Comparison of ENCODE assay signal across 9 cellular contexts in genomic region chr13:51801631-51802099, GRCh38. TPM values are rescaled to one million over a fixed set of nuclear protein-coding genes. Genes with fewer than 3 reads are reported as not detected.
DNase-seq lines count a peak whose midpoint lies in the region; ATAC-seq and TF ChIP-seq lines count a peak whose summit lies in the region.
"Had no signal": no experiment of that assay in that cellular context is flagged by ENCODE, and none has a peak within 500 bp of the region (broad histone marks: within the 10 kb centered on the region; RNA-seq: fewer than 3 reads in every experiment).

No MANE protein-coding gene starts in this region.

- TF ChIP-seq POLR2A in right lobe of liver (IDR thresholded peaks at IDR 0.05), result no peak

- no peaks in the 10 kb centered on the region for H3K9me3 Mint-ChIP-seq in activated T-cell treated with anti-CD3 and anti-CD28 coated beads, Interleukin-2, amount 50 U/mL, for 4 hours
- no peaks in the 10 kb centered on the region for H3K9me3 Mint-ChIP-seq in brain

- intact Hi-C loops in right lobe of liver (cut with DNase I), result no loop called here

- H3K27me3 Mint-ChIP-seq in activated T-cell treated with anti-CD3 and anti-CD28 coated beads, Interleukin-2, amount 50 U/mL, for 4 hours (ENCODE audit: low read depth), result no peaks in the 10 kb centered on the region
- H3K27me3 Mint-ChIP-seq in brain, result peaks cover 5% of the 10 kb centered on the region

- TF ChIP-seq CTCF in brain (conservative IDR thresholded peaks at IDR 0.05) (no peak), right lobe of liver (IDR thresholded peaks at IDR 0.05) (peak in 1 of 4 donors; percentile 27)

- H3K4me1 Mint-ChIP-seq in activated T-cell treated with anti-CD3 and anti-CD28 coated beads, Interleukin-2, amount 50 U/mL, for 4 hours (ENCODE audit: low read depth), result peaks cover 56% of the 10 kb centered on the region
- peaks cover 82% of the 10 kb centered on the region for H3K4me1 Mint-ChIP-seq in brain

- peak overlapping the region in 2 of 3 donors; percentile 18 to 60 for H3K27ac ChIP-seq in right lobe of liver

- 35% methylated on average over 5 of the region's 7 CpGs for WGBS in right lobe of liver (ENCODE audit: insufficient coverage, low coverage, low lambda C conversion rate, missing lambda C conversion rate)

- H3K27me3 ChIP-seq in right lobe of liver, result no peaks in the 10 kb centered on the region

- H3K4me1 ChIP-seq in right lobe of liver, result peaks cover 0 to 34% (median 15%) of the 10 kb centered on the region in 4 donors

- DNase-seq in activated T-cell treated with anti-CD3 and anti-CD28 coated beads, Interleukin-2, amount 50 U/mL, for 4 hours, result no peak
- DNase-seq in activated T-cell treated with anti-CD3 and anti-CD28 coated beads for 4 hours (no peak), right lobe of liver (peak; percentile 87 to 93 (median 93)), superior temporal gyrus (ENCODE audit: extremely low spot score) (peak; percentile 78), D341Med (ENCODE audit: low spot score) (no peak), NAMALWA (ENCODE audit: low spot score) (no peak), UCSD-AML1 (lab: John Stamatoyannopoulos, UW; ENCODE audit: unreplicated experiment) (no peak)

- H3K27ac Mint-ChIP-seq in brain, result peak overlapping the region; percentile 75 to 98 (median 96)

- H3K9me3 ChIP-seq in right lobe of liver, result no peaks in the 10 kb centered on the region

- no peak overlapping the region for H3K4me3 ChIP-seq in right lobe of liver

- no peaks in the 10 kb centered on the region for H3K36me3 ChIP-seq in right lobe of liver

- H3K4me3 Mint-ChIP-seq in activated T-cell treated with anti-CD3 and anti-CD28 coated beads, Interleukin-2, amount 50 U/mL, for 4 hours, result peak overlapping the region; percentile 92
- H3K4me3 Mint-ChIP-seq in brain, result peak overlapping the region; percentile 89 to 91 (median 90)

- ATAC-seq in activated T-cell treated with anti-CD3 and anti-CD28 coated beads, Interleukin-2, amount 50 U/mL, for 4 hours, result no peak
- peak; percentile 44 to 67 (median 60) for ATAC-seq in right lobe of liver

- H3K36me3 Mint-ChIP-seq in activated T-cell treated with anti-CD3 and anti-CD28 coated beads, Interleukin-2, amount 50 U/mL, for 4 hours (ENCODE audit: insufficient read depth), result peaks cover 2% of the 10 kb centered on the region
- H3K36me3 Mint-ChIP-seq in brain, result no peaks in the 10 kb centered on the region

RNA-seq across cellular contexts. Expression of gene DHRS12, which starts 2.3 kb away (rescaled TPM):
- total RNA-seq in activated T-cell treated with anti-CD3 and anti-CD28 coated beads, Interleukin-2, amount 50 U/mL, for 4 hours, result 1 to 10 TPM; 3.5 to 4.1 (median 3.6) TPM
- 18.6 TPM for polyA plus RNA-seq in brain (ENCODE audit: insufficient read depth, low read depth, low replicate concordance)
- 10 to 100 TPM; 10.2 to 17.6 (median 12.4) TPM for total RNA-seq in right lobe of liver
- total RNA-seq: Daoy had no signal

RNA-seq across cellular contexts. Expression of gene TMEM272, which starts 43.3 kb away (rescaled TPM):
- total RNA-seq in activated T-cell treated with anti-CD3 and anti-CD28 coated beads, Interleukin-2, amount 50 U/mL, for 4 hours, result under 1 TPM; 0.11 to 0.24 (median 0.18) TPM
- 0.41 TPM for polyA plus RNA-seq in brain (ENCODE audit: insufficient read depth, low read depth, low replicate concordance)
- total RNA-seq in right lobe of liver, result under 1 TPM in 5 of 6 experiments, not detected in 1; 0.06 to 0.53 (median 0.33) TPM
- total RNA-seq: Daoy had no signal

Comparison
In these comparisons a context has a peak if more than half of its experiments do, and no peak if none do; other contexts are left out.
1. ATAC-seq: peak in right lobe of liver (4 of 4); none in activated T-cell treated with anti-CD3 and anti-CD28 coated beads, Interleukin-2, amount 50 U/mL, for 4 hours (0 of 2).
2. DNase-seq: peak in right lobe of liver (3 of 3) and superior temporal gyrus (single experiment); none in activated T-cell treated with anti-CD3 and anti-CD28 coated beads, Interleukin-2, amount 50 U/mL, for 4 hours (single experiment), activated T-cell treated with anti-CD3 and anti-CD28 coated beads for 4 hours (single experiment), D341Med (single experiment), NAMALWA (single experiment) and UCSD-AML1 (single experiment).